In genomic region chr6:20182926-20183521, GRCh38 we compare ENCODE assay signal across 12 cellular contexts. TPM values are rescaled to one million over a fixed set of nuclear protein-coding genes. Genes with fewer than 3 reads are reported as not detected.
DNase-seq lines count a peak whose midpoint lies in the region; ATAC-seq and TF ChIP-seq lines count a peak whose summit lies in the region.
"Had no signal": no experiment of that assay in that cellular context is flagged by ENCODE, and none has a peak within 500 bp of the region (broad histone marks: within the 10 kb centered on the region; RNA-seq: fewer than 3 reads in every experiment).

No MANE protein-coding gene starts in this region.

- H3K27ac ChIP-seq in brain microvascular endothelial cell, result no peak overlapping the region
- H3K27ac ChIP-seq: upper lobe of left lung had no signal

- H3K27me3 ChIP-seq in brain microvascular endothelial cell (replicated peaks), result no peaks in the 10 kb centered on the region
- H3K27me3 ChIP-seq: upper lobe of left lung had no signal

- peaks cover 6% of the 10 kb centered on the region for H3K4me1 Mint-ChIP-seq in activated CD4-positive, alpha-beta T cell treated with anti-CD3 and anti-CD28 coated beads, Interleukin-2, amount 10 ng/mL, durations not matched to agents 7 days and 5 days
- H3K4me1 Mint-ChIP-seq in activated T-helper 2 cell treated with anti-CD3 and anti-CD28 coated beads, Interferon-gamma antibody, Interleukin-2, Interleukin-4, amounts not matched to agents 10 μg/mL and 5 μg/mL and 100 μg/mL, durations not matched to agents 14 hours and 24 hours and 36 hours (ENCODE audit: low read depth), result peaks cover 50% of the 10 kb centered on the region

- intact Hi-C loops in left colon (cut with DNase I, micrococcal nuclease), result no loop called here
- intact Hi-C loops in activated T-helper 2 cell treated with anti-CD3 and anti-CD28 coated beads, Interferon-gamma antibody, Interleukin-2, Interleukin-4, amounts not matched to agents 10 μg/mL and 5 μg/mL and 100 μg/mL, durations not matched to agents 14 hours and 24 hours and 36 hours (cut with micrococcal nuclease), result no loop called here

- no peaks in the 10 kb centered on the region for H3K27me3 Mint-ChIP-seq in activated CD4-positive, alpha-beta T cell treated with anti-CD3 and anti-CD28 coated beads, Interleukin-2, amount 10 ng/mL, durations not matched to agents 7 days and 5 days
- no peaks in the 10 kb centered on the region for H3K27me3 Mint-ChIP-seq in activated T-helper 2 cell treated with anti-CD3 and anti-CD28 coated beads, Interferon-gamma antibody, Interleukin-2, Interleukin-4, amounts not matched to agents 10 μg/mL and 5 μg/mL and 100 μg/mL, durations not matched to agents 14 hours and 24 hours and 36 hours (ENCODE audit: low read depth)
- H3K27me3 Mint-ChIP-seq: activated CD4-positive, alpha-beta T cell treated with anti-CD3 and anti-CD28 coated beads, Interleukin-2, amount 10 ng/mL, durations not matched to agents 24 days and 14 days; activated naive CD8-positive, alpha-beta T cell had no signal

- POLR2A ChIA-PET in activated CD4-positive, alpha-beta T cell treated with anti-CD3 and anti-CD28 coated beads, Interleukin-2, amount 10 ng/mL, durations not matched to agents 7 days and 5 days (lab: Charles Lee), result no interaction called here

- in situ Hi-C loops in Caki2 (cut with HindIII; ENCODE audit: low pct_unique_long_range_greater_than_20kb, low sequenced_read_pairs), result no loop called here
- in situ Hi-C loops in astrocyte of the spinal cord (cut with HindIII; ENCODE audit: low sequenced_read_pairs), result no loop called here
- in situ Hi-C loops in brain microvascular endothelial cell (cut with HindIII; ENCODE audit: low pct_ligation_motif_present, low sequenced_read_pairs), result no loop called here

- H3K4me3 ChIP-seq in astrocyte of the spinal cord (ENCODE audit: low read depth, low read length) (no peak overlapping the region), brain microvascular endothelial cell (ENCODE audit: low read depth, low read length) (no peak overlapping the region)
- H3K4me3 ChIP-seq: upper lobe of left lung had no signal

- no peak overlapping the region for H3K27ac Mint-ChIP-seq in activated CD4-positive, alpha-beta T cell treated with anti-CD3 and anti-CD28 coated beads, Interleukin-2, amount 10 ng/mL, durations not matched to agents 7 days and 5 days
- H3K27ac Mint-ChIP-seq in activated T-helper 2 cell treated with anti-CD3 and anti-CD28 coated beads, Interferon-gamma antibody, Interleukin-2, Interleukin-4, amounts not matched to agents 10 μg/mL and 5 μg/mL and 100 μg/mL, durations not matched to agents 14 hours and 24 hours and 36 hours, result no peak overlapping the region
- H3K27ac Mint-ChIP-seq: activated CD4-positive, alpha-beta T cell treated with anti-CD3 and anti-CD28 coated beads, Interleukin-2, amount 10 ng/mL, durations not matched to agents 24 days and 14 days; activated naive CD8-positive, alpha-beta T cell had no signal

- H3K36me3 ChIP-seq in brain microvascular endothelial cell (replicated peaks), result no peaks in the 10 kb centered on the region
- H3K36me3 ChIP-seq: upper lobe of left lung had no signal

- H3K36me3 Mint-ChIP-seq in activated CD4-positive, alpha-beta T cell treated with anti-CD3 and anti-CD28 coated beads, Interleukin-2, amount 10 ng/mL, durations not matched to agents 7 days and 5 days (ENCODE audit: low read depth), result peaks cover 60% of the 10 kb centered on the region
- peaks cover 86% of the 10 kb centered on the region for H3K36me3 Mint-ChIP-seq in activated T-helper 2 cell treated with anti-CD3 and anti-CD28 coated beads, Interferon-gamma antibody, Interleukin-2, Interleukin-4, amounts not matched to agents 10 μg/mL and 5 μg/mL and 100 μg/mL, durations not matched to agents 14 hours and 24 hours and 36 hours (ENCODE audit: low read depth)

- peak; percentile 98 for ATAC-seq in left colon

- H3K9me3 Mint-ChIP-seq in activated CD4-positive, alpha-beta T cell treated with anti-CD3 and anti-CD28 coated beads, Interleukin-2, amount 10 ng/mL, durations not matched to agents 7 days and 5 days, result peaks cover 3% of the 10 kb centered on the region
- H3K9me3 Mint-ChIP-seq in activated T-helper 2 cell treated with anti-CD3 and anti-CD28 coated beads, Interferon-gamma antibody, Interleukin-2, Interleukin-4, amounts not matched to agents 10 μg/mL and 5 μg/mL and 100 μg/mL, durations not matched to agents 14 hours and 24 hours and 36 hours, result peaks cover 12% of the 10 kb centered on the region

- CTCF ChIA-PET in activated CD4-positive, alpha-beta T cell treated with anti-CD3 and anti-CD28 coated beads, Interleukin-2, amount 10 ng/mL, durations not matched to agents 7 days and 5 days (lab: Charles Lee), result no interaction called here

- TF ChIP-seq CTCF in astrocyte of the spinal cord (IDR thresholded peaks at IDR 0.05; ENCODE audit: low read depth, low read length) (no peak), brain microvascular endothelial cell (IDR thresholded peaks at IDR 0.05; ENCODE audit: low read depth, low read length, missing control alignments) (no peak)

- H3K4me3 Mint-ChIP-seq in activated CD4-positive, alpha-beta T cell treated with anti-CD3 and anti-CD28 coated beads, Interleukin-2, amount 10 ng/mL, durations not matched to agents 7 days and 5 days, result no peak overlapping the region
- no peak overlapping the region for H3K4me3 Mint-ChIP-seq in activated T-helper 2 cell treated with anti-CD3 and anti-CD28 coated beads, Interferon-gamma antibody, Interleukin-2, Interleukin-4, amounts not matched to agents 10 μg/mL and 5 μg/mL and 100 μg/mL, durations not matched to agents 14 hours and 24 hours and 36 hours (ENCODE audit: low read depth)
- H3K4me3 Mint-ChIP-seq: activated CD4-positive, alpha-beta T cell treated with anti-CD3 and anti-CD28 coated beads, Interleukin-2, amount 10 ng/mL, durations not matched to agents 24 days and 14 days; activated naive CD8-positive, alpha-beta T cell had no signal

- peak; percentile 45 for DNase-seq in Caki2 (ENCODE audit: low read depth)
- DNase-seq in NCI-H2029 (lab: John Stamatoyannopoulos, UW), result peak; percentile 99
- peak; percentile 30 for DNase-seq in astrocyte of the spinal cord (ENCODE audit: low read depth, low spot score)
- peak; percentile 90 to 93 for DNase-seq in left colon
- DNase-seq in AG20443 (ENCODE audit: low spot score), result no peak
- DNase-seq in activated CD4-positive, alpha-beta T cell treated with anti-CD3 and anti-CD28 coated beads, Interleukin-2, amount 10 ng/mL, durations not matched to agents 7 days and 5 days, result no peak
- no peak for DNase-seq in activated T-helper 2 cell treated with anti-CD3 and anti-CD28 coated beads, Interferon-gamma antibody, Interleukin-2, Interleukin-4, amounts not matched to agents 10 μg/mL and 5 μg/mL and 100 μg/mL, durations not matched to agents 14 hours and 24 hours and 36 hours (ENCODE audit: low spot score)
- no peak for DNase-seq in brain microvascular endothelial cell
- DNase-seq: activated CD4-positive, alpha-beta T cell treated with anti-CD3 and anti-CD28 coated beads, Interleukin-2, amount 10 ng/mL, durations not matched to agents 24 days and 14 days; SK-N-SH had no signal

RNA-seq across cellular contexts. Expression of gene MBOAT1, which starts 29.2 kb away (rescaled TPM):
- 13.3 and 14.7 TPM in 2 replicates for total RNA-seq in Caki2 (2014; rRNA removed; shearing (Covaris generic); ENCODE audit: low replicate concordance)
- 10 to 100 TPM; 54.7 to 72.6 TPM for total RNA-seq in left colon
- total RNA-seq in activated CD4-positive, alpha-beta T cell treated with anti-CD3 and anti-CD28 coated beads, Interleukin-2, amount 10 ng/mL, durations not matched to agents 7 days and 5 days, result 10 to 100 TPM; 30.6 to 33.0 TPM
- total RNA-seq in activated T-helper 2 cell treated with anti-CD3 and anti-CD28 coated beads, Interferon-gamma antibody, Interleukin-2, Interleukin-4, amounts not matched to agents 10 μg/mL and 5 μg/mL and 100 μg/mL, durations not matched to agents 14 hours and 24 hours and 36 hours, result 32.8 and 33.8 TPM in 2 replicates

Comparison
In these comparisons a context has a peak if more than half of its experiments do, and no peak if none do; other contexts are left out.
1. DNase-seq: peak in Caki2 (single experiment), NCI-H2029 (single experiment), astrocyte of the spinal cord (single experiment) and left colon (2 of 2); none in AG20443 (single experiment), activated CD4-positive, alpha-beta T cell treated with anti-CD3 and anti-CD28 coated beads, Interleukin-2, amount 10 ng/mL, durations not matched to agents 7 days and 5 days (single experiment), activated T-helper 2 cell treated with anti-CD3 and anti-CD28 coated beads, Interferon-gamma antibody, Interleukin-2, Interleukin-4, amounts not matched to agents 10 μg/mL and 5 μg/mL and 100 μg/mL, durations not matched to agents 14 hours and 24 hours and 36 hours (single experiment) and brain microvascular endothelial cell (single experiment).